8 cellular contexts compared by ENCODE assay signal in the genomic region with DNA sequence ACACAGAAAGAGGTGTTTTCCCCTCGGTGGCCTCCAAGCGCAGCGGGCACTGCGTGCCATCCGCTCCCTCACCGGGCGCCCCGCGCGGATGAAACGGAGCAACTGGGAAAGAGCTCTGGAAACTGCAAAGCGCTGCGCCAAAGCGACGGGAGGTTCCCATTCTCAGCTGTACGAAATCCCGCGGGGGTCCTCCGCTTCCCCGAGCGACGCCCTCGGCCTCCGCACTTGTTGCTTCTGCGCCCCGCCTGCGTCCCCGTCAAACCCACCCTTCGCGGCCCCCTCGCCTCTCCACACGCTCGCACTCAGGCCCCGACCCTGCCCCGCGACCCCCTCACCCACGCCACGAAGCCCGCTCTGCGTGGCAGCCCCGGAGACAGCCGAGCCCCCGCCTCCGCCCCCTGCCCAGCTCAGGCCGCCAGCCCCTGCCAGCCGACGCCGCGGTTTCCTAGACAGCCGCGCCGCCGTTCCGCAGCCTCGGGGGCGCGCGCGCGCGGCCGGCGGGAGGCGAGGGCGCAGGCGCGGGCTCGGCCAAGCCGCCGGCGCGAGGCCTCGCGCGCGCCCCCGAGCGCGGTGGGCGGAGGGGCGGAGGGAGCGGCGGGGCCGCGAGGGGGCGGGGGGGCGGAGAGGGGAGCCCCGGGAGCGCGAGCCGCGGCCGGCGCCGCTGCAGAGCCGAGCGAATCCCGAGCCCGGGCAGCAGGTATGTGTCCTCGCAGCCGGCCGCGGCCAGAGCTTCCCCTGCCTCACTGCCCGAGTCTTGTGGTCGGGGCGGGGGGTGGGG. TPM values are rescaled to one million over a fixed set of nuclear protein-coding genes. Genes with fewer than 3 reads are reported as not detected.
A peak's percentile ranks its signal among the peaks of the same experiment; 100 is the strongest.
DNase-seq lines count a peak whose midpoint lies in the region; ATAC-seq, FAIRE-seq and TF ChIP-seq lines count a peak whose summit lies in the region.

A gene with protein sequence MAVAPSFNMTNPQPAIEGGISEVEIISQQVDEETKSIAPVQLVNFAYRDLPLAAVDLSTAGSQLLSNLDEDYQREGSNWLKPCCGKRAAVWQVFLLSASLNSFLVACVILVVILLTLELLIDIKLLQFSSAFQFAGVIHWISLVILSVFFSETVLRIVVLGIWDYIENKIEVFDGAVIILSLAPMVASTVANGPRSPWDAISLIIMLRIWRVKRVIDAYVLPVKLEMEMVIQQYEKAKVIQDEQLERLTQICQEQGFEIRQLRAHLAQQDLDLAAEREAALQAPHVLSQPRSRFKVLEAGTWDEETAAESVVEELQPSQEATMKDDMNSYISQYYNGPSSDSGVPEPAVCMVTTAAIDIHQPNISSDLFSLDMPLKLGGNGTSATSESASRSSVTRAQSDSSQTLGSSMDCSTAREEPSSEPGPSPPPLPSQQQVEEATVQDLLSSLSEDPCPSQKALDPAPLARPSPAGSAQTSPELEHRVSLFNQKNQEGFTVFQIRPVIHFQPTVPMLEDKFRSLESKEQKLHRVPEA (plus strand): TSS at position 666 of the 778 bp plus-strand sequence. CDS start 74,279 bp downstream, outside the sequence.

- peak within 1 kb of the TSS; percentile 53 for H3K4me3 ChIP-seq in ovary

- no peaks in the 10 kb centered on the region for H3K9me3 ChIP-seq in ovary

- no peaks in the 10 kb centered on the region for H3K36me3 Mint-ChIP-seq in activated naive CD8-positive, alpha-beta T cell

- DNase-seq in AG08396 (ENCODE audit: low spot score): peak; percentile 80
- peak; percentile 67 for DNase-seq in GM12891 (ENCODE audit: insufficient read length, low spot score)
- peak; percentile 70 to 91 for DNase-seq in NCI-H526 (lab: John Stamatoyannopoulos, UW)
- DNase-seq in left ventricle myocardium superior: peak; percentile 61
- peak in 4 of 5 donors; percentile 13 to 56 (median 42) for DNase-seq in ovary

- no peak for FAIRE-seq in GM12891 (lab: Jason Lieb, UNC)

- H3K27ac ChIP-seq in ovary: no peak within 1 kb of the TSS

- H3K4me3 Mint-ChIP-seq in activated naive CD8-positive, alpha-beta T cell: peak within 1 kb of the TSS; percentile 90

- 1% methylated on average over 39 to 106 of the region's 106 CpGs for WGBS in ovary, 3 donors

- peaks cover 34% of the 10 kb centered on the region for H3K4me1 Mint-ChIP-seq in activated naive CD8-positive, alpha-beta T cell (ENCODE audit: low read depth)

- TF ChIP-seq EP300 in ovary (IDR thresholded peaks at IDR 0.05): no peak

- peak; percentile 86 for ATAC-seq in left ventricle myocardium superior
- ATAC-seq in HG02981 (IDR thresholded peaks at IDR 0.05; ENCODE audit: unreplicated experiment): no peak
- ATAC-seq in GM19455 (IDR thresholded peaks at IDR 0.05; ENCODE audit: unreplicated experiment): no peak

- intact Hi-C loops in left ventricle myocardium superior (cut with micrococcal nuclease) (loop anchor here (5.0 kb wide), 1 partner anchor 78 kb away; no protein-coding TSS in a partner anchor), ovary (cut with DNase I) (no loop called here)

- H3K27me3 ChIP-seq in ovary: no peaks in the 10 kb centered on the region

- no peaks in the 10 kb centered on the region for H3K36me3 ChIP-seq in ovary

- H3K9me3 Mint-ChIP-seq in activated naive CD8-positive, alpha-beta T cell (ENCODE audit: low read depth): no peaks in the 10 kb centered on the region

- peaks cover 41% of the 10 kb centered on the region for H3K27me3 Mint-ChIP-seq in activated naive CD8-positive, alpha-beta T cell

- H3K27ac Mint-ChIP-seq in activated naive CD8-positive, alpha-beta T cell: no peak within 1 kb of the TSS

- no peak for TF ChIP-seq CTCF in ovary (IDR thresholded peaks at IDR 0.05)

- H3K4me1 ChIP-seq in ovary (ENCODE audit: insufficient read depth): peaks cover 1% of the 10 kb centered on the region

- TF ChIP-seq POLR2A in GM12891 (IDR thresholded peaks at IDR 0.05; ENCODE audit: low read depth, low read length): no peak
- no peak for TF ChIP-seq POLR2A in ovary (IDR thresholded peaks at IDR 0.05)

TF ChIP-seq in GM12891, 5 proteins besides CTCF, POLR2A, EP300 and RAD21:
- no peak for TF ChIP-seq TAF1 (IDR thresholded peaks at IDR 0.05; ENCODE audit: low read depth, low read length)
- TF ChIP-seq PAX5 (IDR thresholded peaks at IDR 0.05; ENCODE audit: insufficient read depth, low read length, severe bottlenecking): no peak
- TF ChIP-seq POU2F2 (IDR thresholded peaks at IDR 0.05; ENCODE audit: low read depth, low read length): no peak
- no peak for TF ChIP-seq POLR2AphosphoS5 (IDR thresholded peaks at IDR 0.05; ENCODE audit: low read depth, low read length)
- TF ChIP-seq SPI1 (IDR thresholded peaks at IDR 0.05; ENCODE audit: low read depth, low read length): no peak

RNA-seq across cellular contexts. Expression of the gene that starts here (rescaled TPM):
- 3.7 TPM for polyA plus RNA-seq in GM12891 (2012; ENCODE audit: low read depth, missing spikeins)
- 0.10 TPM for total RNA-seq in left ventricle myocardium superior
- under 1 TPM in 1 of 7 donors, not detected in 6; 0.11 TPM for total RNA-seq in ovary
- polyA plus RNA-seq in ovary: under 1 TPM in 1 of 2 donors, not detected in 1; 0.13 TPM

Comparison
In these comparisons a context has a peak if more than half of its experiments do, and no peak if none do; other contexts are left out.
1. Peak in DNase-seq and ATAC-seq in left ventricle myocardium superior; RNA of the gene not detected or under 1 TPM.
2. Peak in DNase-seq and H3K4me3 ChIP-seq in ovary; RNA of the gene not detected or under 1 TPM.